In genomic region chr9:72292874-72293607, GRCh38 we compare ENCODE assay signal across 8 cellular contexts.
DNase-seq lines count a peak whose midpoint lies in the region; ATAC-seq, FAIRE-seq and TF ChIP-seq lines count a peak whose summit lies in the region.

No MANE protein-coding gene starts in this region.

- peak overlapping the region in 2 of 4 donors; percentile 14 to 27 for H3K27ac ChIP-seq in pancreas

- no peaks in the 10 kb centered on the region for H3K27me3 ChIP-seq in pancreas

- TF ChIP-seq CTCF in choroid plexus epithelial cell (conservative IDR thresholded peaks at IDR 0.05; ENCODE audit: low read depth, low read length) (no peak), pancreas (IDR thresholded peaks at IDR 0.05) (no peak)

- peaks cover 0 to 31% (median 11%) of the 10 kb centered on the region in 3 donors for H3K4me1 ChIP-seq in pancreas

- FAIRE-seq in pancreas (lab: Jason Lieb, UNC): peak; percentile 13

- intact Hi-C loops in pancreas (cut with DNase I): loop anchor here in 1 of 3 donors (5.0 kb wide), 1 partner anchor 299 kb away; no protein-coding TSS in a partner anchor

- H3K9me3 ChIP-seq in pancreas: no peaks in the 10 kb centered on the region

- ATAC-seq in pancreas (peak in 2 of 4 donors; percentile 15 to 23), GM19395 (IDR thresholded peaks at IDR 0.05; ENCODE audit: unreplicated experiment) (no peak), HG03442 (IDR thresholded peaks at IDR 0.05; ENCODE audit: unreplicated experiment) (no peak), GM19467 (IDR thresholded peaks at IDR 0.05; ENCODE audit: unreplicated experiment) (no peak)

- DNase-seq in ELR (ENCODE audit: low read depth) (peak; percentile 36), NAMALWA (ENCODE audit: low spot score) (peak; percentile 10), choroid plexus epithelial cell (ENCODE audit: low read depth) (peak; percentile 99), pancreas (peak in 1 of 6 donors; percentile 34), cerebellar nuclear complex (lab: John Stamatoyannopoulos, UW) (no peak)

- 62 to 69% methylated on average over 5 of the region's 5 CpGs for WGBS in pancreas, 2 donors

- H3K4me3 ChIP-seq in choroid plexus epithelial cell (ENCODE audit: low read depth, low read length) (no peak overlapping the region), pancreas (no peak overlapping the region)

- no peaks in the 10 kb centered on the region for H3K36me3 ChIP-seq in pancreas

Comparison
In these comparisons a context has a peak if more than half of its experiments do, and no peak if none do; other contexts are left out.
1. DNase-seq: peak in ELR (single experiment), NAMALWA (single experiment) and choroid plexus epithelial cell (single experiment); none in cerebellar nuclear complex (0 of 2).